ENCODE assay signal across 20 cellular contexts in genomic region chr16:26643519-26643918, GRCh38.
A peak's percentile ranks its signal among the peaks of the same experiment; 100 is the strongest.
DNase-seq lines count a peak whose midpoint lies in the region; ATAC-seq and TF ChIP-seq lines count a peak whose summit lies in the region.
"Had no signal": no experiment of that assay in that cellular context is flagged by ENCODE, and none has a peak within 500 bp of the region (broad histone marks: within the 10 kb centered on the region; RNA-seq: fewer than 3 reads in every experiment).

No MANE protein-coding gene starts in this region.

- H2AFZ ChIP-seq in SU-DHL-6 (ENCODE audit: low read depth, low read length, severe bottlenecking): peak overlapping the region; percentile 82

- H3K4me2 ChIP-seq in BLaER1 treated with 17β-estradiol and CSF1 and Interleukin-3, amounts not matched to agents 10 nM and 100 nM: peak overlapping the region in 7 of 11 experiments; percentile 31 to 62 (median 58); a peak in 7 of 22 replicates
- H3K4me2 ChIP-seq in SU-DHL-6 (ENCODE audit: low read depth, low read length, poor library complexity, severe bottlenecking): peak overlapping the region; percentile 44
- H3K4me2 ChIP-seq: KMS-11 had no signal

- no peaks in the 10 kb centered on the region for H4K20me1 ChIP-seq in BLaER1 treated with 17β-estradiol and CSF1 and Interleukin-3, amounts not matched to agents 10 nM and 100 nM
- H4K20me1 ChIP-seq in SU-DHL-6 (ENCODE audit: low read depth, low read length): no peaks in the 10 kb centered on the region

- H3K36me3 ChIP-seq in BLaER1 treated with 17β-estradiol and CSF1 and Interleukin-3, amounts not matched to agents 10 nM and 100 nM: no peaks in the 10 kb centered on the region
- no peaks in the 10 kb centered on the region for H3K36me3 ChIP-seq in CD4-positive, CD25-positive, alpha-beta regulatory T cell (ENCODE audit: control insufficient read depth, insufficient read depth, low read length)
- H3K36me3 ChIP-seq in SU-DHL-6 (ENCODE audit: low read length) (no peaks in the 10 kb centered on the region), esophagus muscularis mucosa (no peaks in the 10 kb centered on the region)

- DNase-seq in CD4-positive, CD25-positive, alpha-beta regulatory T cell: no peak
- DNase-seq in esophagus muscularis mucosa (ENCODE audit: extremely low spot score) (peak; percentile 79), MV-4-11 (lab: John Stamatoyannopoulos, UW) (no peak), NCI-H526 (lab: John Stamatoyannopoulos, UW) (no peak)
- DNase-seq in activated naive CD4-positive, alpha-beta T cell treated with anti-CD3 and anti-CD28 coated beads, Interleukin-2, amount 50 U/mL, for 72 hours (ENCODE audit: low spot score in 2 of 2): no peak
- DNase-seq: Calu3; CD4-positive, alpha-beta memory T cell; H9; MM.1S; NCI-H1105 treated with DMSO at 0.1 percent for 48 hours; NCI-H187; NCI-H345; NCI-H526 treated with DMSO at 0.1 percent for 48 hours; OCI-M1; SIG-M5 had no signal

- H3K27me3 Mint-ChIP-seq in CD4-positive, CD25-positive, alpha-beta regulatory T cell: no peaks in the 10 kb centered on the region

- H3K9ac ChIP-seq in BLaER1 treated with 17β-estradiol and CSF1 and Interleukin-3, amounts not matched to agents 10 nM and 100 nM: no peak overlapping the region
- peak overlapping the region; percentile 37; the same call in 1 of the 2 replicates for H3K9ac ChIP-seq in SU-DHL-6 (ENCODE audit: low read length)
- H3K9ac ChIP-seq: KMS-11 had no signal

- H3K27ac ChIP-seq in BLaER1 treated with 17β-estradiol and CSF1 and Interleukin-3, amounts not matched to agents 10 nM and 100 nM: no peak overlapping the region
- H3K27ac ChIP-seq in CD4-positive, CD25-positive, alpha-beta regulatory T cell (ENCODE audit: insufficient read depth, low read length, poor library complexity, severe bottlenecking): no peak overlapping the region
- H3K27ac ChIP-seq in SU-DHL-6 (ENCODE audit: low read depth, low read length) (peak overlapping the region; percentile 81), esophagus muscularis mucosa (replicated peaks in 1 of 4) (no peak overlapping the region)
- H3K27ac ChIP-seq: KMS-11 had no signal

- H3K36me3 Mint-ChIP-seq in CD4-positive, CD25-positive, alpha-beta regulatory T cell: no peaks in the 10 kb centered on the region
- no peaks in the 10 kb centered on the region for H3K36me3 Mint-ChIP-seq in activated naive CD4-positive, alpha-beta T cell treated with anti-CD3 and anti-CD28 coated beads, Interleukin-2, amount 50 U/mL, for 72 hours
- H3K36me3 Mint-ChIP-seq: CD4-positive, alpha-beta memory T cell had no signal

- no peak for TF ChIP-seq EP300 in esophagus muscularis mucosa (IDR thresholded peaks at IDR 0.05)

- H3K4me3 Mint-ChIP-seq in CD4-positive, CD25-positive, alpha-beta regulatory T cell: no peak overlapping the region
- H3K4me3 Mint-ChIP-seq: B cell, H9 had no signal

- H3K27ac Mint-ChIP-seq in CD4-positive, CD25-positive, alpha-beta regulatory T cell: peak overlapping the region in 2 of 3 donors; percentile 62 to 69
- H3K27ac Mint-ChIP-seq in activated naive CD4-positive, alpha-beta T cell treated with anti-CD3 and anti-CD28 coated beads, Interleukin-2, amount 50 U/mL, for 72 hours: peak overlapping the region in 1 of 2 donors; percentile 67
- H3K27ac Mint-ChIP-seq: B cell, H9 had no signal

- intact Hi-C loops in esophagus muscularis mucosa (cut with DNase I): no loop called here

- H3K9me3 ChIP-seq in BLaER1 treated with 17β-estradiol and CSF1 and Interleukin-3, amounts not matched to agents 10 nM and 100 nM (replicated peaks in 1 of 11): no peaks in the 10 kb centered on the region
- no peaks in the 10 kb centered on the region for H3K9me3 ChIP-seq in CD4-positive, CD25-positive, alpha-beta regulatory T cell (ENCODE audit: control insufficient read depth in 2 of 2, low read length in 2 of 2)
- H3K9me3 ChIP-seq in SU-DHL-6 (ENCODE audit: insufficient read depth, low read length): no peaks in the 10 kb centered on the region
- no peaks in the 10 kb centered on the region for H3K9me3 ChIP-seq in esophagus muscularis mucosa

- H3F3A ChIP-seq in SU-DHL-6 (ENCODE audit: insufficient read depth): peaks cover 14% of the 10 kb centered on the region

- H3K4me3 ChIP-seq in BLaER1 treated with 17β-estradiol and CSF1 and Interleukin-3, amounts not matched to agents 10 nM and 100 nM: no peak overlapping the region
- no peak overlapping the region for H3K4me3 ChIP-seq in CD4-positive, CD25-positive, alpha-beta regulatory T cell (ENCODE audit: low read depth, low read length)
- H3K4me3 ChIP-seq in SU-DHL-6 (ENCODE audit: insufficient read depth, low read length, poor library complexity, severe bottlenecking) (no peak overlapping the region), esophagus muscularis mucosa (no peak overlapping the region)

- no peaks in the 10 kb centered on the region for H3K9me3 Mint-ChIP-seq in CD4-positive, CD25-positive, alpha-beta regulatory T cell
- peaks cover 0 to 3% of the 10 kb centered on the region in 2 donors for H3K9me3 Mint-ChIP-seq in activated naive CD4-positive, alpha-beta T cell treated with anti-CD3 and anti-CD28 coated beads, Interleukin-2, amount 50 U/mL, for 72 hours
- H3K9me3 Mint-ChIP-seq: CD4-positive, alpha-beta memory T cell had no signal

- TF ChIP-seq POLR2A in esophagus muscularis mucosa (IDR thresholded peaks at IDR 0.05; ENCODE audit: low read depth): no peak

- H3K4me1 Mint-ChIP-seq in CD4-positive, CD25-positive, alpha-beta regulatory T cell: peaks cover 2 to 16% (median 10%) of the 10 kb centered on the region in 4 donors

- 44% methylated on average over 3 of the region's 3 CpGs for WGBS in esophagus muscularis mucosa

- H3K4me1 ChIP-seq in BLaER1 treated with 17β-estradiol and CSF1 and Interleukin-3, amounts not matched to agents 10 nM and 100 nM: peaks cover 7 to 36% (median 34%) of the 10 kb centered on the region in 10 experiments; a peak in 19 of 20 replicates
- H3K4me1 ChIP-seq in CD4-positive, CD25-positive, alpha-beta regulatory T cell (ENCODE audit: control insufficient read depth, insufficient read depth, low read length, poor library complexity, severe bottlenecking): peaks cover 5% of the 10 kb centered on the region
- H3K4me1 ChIP-seq in esophagus muscularis mucosa: no peaks in the 10 kb centered on the region

- no peaks in the 10 kb centered on the region for H3K9me2 ChIP-seq in SU-DHL-6 (replicated peaks; ENCODE audit: insufficient read depth, low read length)

- ATAC-seq in CD4-positive, CD25-positive, alpha-beta regulatory T cell (ENCODE audit: low read depth in 2 of 2): no peak
- ATAC-seq in activated naive CD4-positive, alpha-beta T cell treated with anti-CD3 and anti-CD28 coated beads, Interleukin-2, amount 50 U/mL, for 72 hours: no peak
- ATAC-seq: HepG2 had no signal

- no peaks in the 10 kb centered on the region for H3K79me2 ChIP-seq in SU-DHL-6 (ENCODE audit: insufficient read depth, low read length)

- TF ChIP-seq CTCF in SU-DHL-6 (IDR thresholded peaks at IDR 0.05; ENCODE audit: insufficient read depth, low read length, poor library complexity, severe bottlenecking) (no peak), esophagus muscularis mucosa (IDR thresholded peaks at IDR 0.05) (no peak)

- H3K27me3 ChIP-seq in BLaER1 treated with 17β-estradiol and CSF1 and Interleukin-3, amounts not matched to agents 10 nM and 100 nM: no peaks in the 10 kb centered on the region
- H3K27me3 ChIP-seq in CD4-positive, CD25-positive, alpha-beta regulatory T cell (ENCODE audit: control insufficient read depth, insufficient read depth, low read length): peaks cover 3% of the 10 kb centered on the region
- no peaks in the 10 kb centered on the region for H3K27me3 ChIP-seq in SU-DHL-6 (ENCODE audit: low read length)
- peaks cover 0 to 9% (median 0%) of the 10 kb centered on the region in 4 donors for H3K27me3 ChIP-seq in esophagus muscularis mucosa
